In the genomic region with DNA sequence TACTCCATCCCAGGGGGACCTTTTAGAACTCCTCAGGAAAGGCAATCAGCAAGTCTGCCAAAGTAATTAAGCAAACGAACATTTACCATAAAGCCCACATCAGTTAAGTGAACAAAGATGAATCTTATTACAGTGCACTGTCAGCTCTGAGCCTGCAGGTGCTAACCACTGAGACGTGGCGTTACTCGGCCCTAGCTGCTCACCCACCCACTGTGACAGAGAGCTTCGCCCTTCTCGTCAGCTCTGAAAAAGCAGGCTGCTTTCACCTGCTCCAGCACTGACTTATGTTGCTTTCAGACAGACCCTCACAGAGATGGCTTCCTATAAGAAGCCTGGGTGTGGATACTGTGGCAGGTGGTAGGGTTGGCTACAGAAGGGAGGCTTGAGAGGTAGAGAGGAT, we compare ENCODE assay signal across 10 cellular contexts. TPM values are rescaled to one million over a fixed set of nuclear protein-coding genes. Genes with fewer than 3 reads are reported as not detected.
DNase-seq lines count a peak whose midpoint lies in the region; ATAC-seq, FAIRE-seq and TF ChIP-seq lines count a peak whose summit lies in the region.
"Had no signal": no experiment of that assay in that cellular context is flagged by ENCODE, and none has a peak within 500 bp of the region (broad histone marks: within the 10 kb centered on the region; RNA-seq: fewer than 3 reads in every experiment).

No MANE protein-coding gene starts in this region.

- H3K4me3 ChIP-seq in GM06990 (replicated peaks; ENCODE audit: low read depth, low read length), result no peak overlapping the region
- no peak overlapping the region for H3K4me3 ChIP-seq in dorsolateral prefrontal cortex
- H3K4me3 ChIP-seq in HepG2 (replicated peaks in 1 of 3; ENCODE audit: insufficient read depth in 1 of 3, low read depth in 2 of 3, low read length in 3 of 3), result no peak overlapping the region

- H3K79me2 ChIP-seq in HepG2 (ENCODE audit: insufficient read depth, low read length), result no peaks in the 10 kb centered on the region

- no peak overlapping the region for H3K9ac ChIP-seq in HepG2 (ENCODE audit: insufficient read depth, low read depth, low read length)

- no peaks in the 10 kb centered on the region for H3K9me3 ChIP-seq in HepG2 (ENCODE audit: low read length)

- H3K36me3 ChIP-seq in GM06990 (ENCODE audit: control insufficient read depth, insufficient read depth, low read length) (no peaks in the 10 kb centered on the region), HepG2 (replicated peaks in 1 of 2; ENCODE audit: control insufficient read depth in 1 of 2, insufficient read depth in 2 of 2, low read length in 2 of 2) (no peaks in the 10 kb centered on the region)

- H3K4me1 ChIP-seq in HepG2 (ENCODE audit: insufficient read depth, low read length), result no peaks in the 10 kb centered on the region

- in situ Hi-C loops in HepG2 (cut with HindIII; ENCODE audit: extremely low pct_ligation_motif_present, low pct_unique_long_range_greater_than_20kb), result no loop called here

- TF ChIP-seq CTCF in GM06990 (IDR thresholded peaks at IDR 0.05; ENCODE audit: insufficient read depth, low read length, poor library complexity, severe bottlenecking), result peak; percentile 37
- TF ChIP-seq CTCF in dorsolateral prefrontal cortex (IDR thresholded peaks at IDR 0.05 in 54 of 56, conservative IDR thresholded peaks at IDR 0.05 in 2 of 56; ENCODE audit: low read depth in 1 of 56, partially characterized antibody in 56 of 56), result no peak
- no peak for TF ChIP-seq CTCF in HepG2 (CRISPR knock-in tag; IDR thresholded peaks at IDR 0.05)

- CTCF ChIA-PET in HepG2 (lab: Yijun Ruan, JAX; ENCODE audit: low intra/inter-chr PET ratio, low total read pairs), result no interaction called here

- H4K20me1 ChIP-seq in HepG2 (ENCODE audit: insufficient read depth, low read length), result no peaks in the 10 kb centered on the region

- intact Hi-C loops in dorsolateral prefrontal cortex (cut with DNase I), result no loop called here
- intact Hi-C loops in HepG2 (cut with micrococcal nuclease; ENCODE audit: unreplicated experiment), result no loop called here

- no peak for TF ChIP-seq POLR2A in HepG2 (IDR thresholded peaks at IDR 0.05; ENCODE audit: insufficient read depth in 1 of 2, low read depth in 2 of 2, low read length in 2 of 2)

- no peak for FAIRE-seq in HepG2 (lab: Jason Lieb, UNC)

- no peaks in the 10 kb centered on the region for H3K27me3 ChIP-seq in GM06990 (replicated peaks; ENCODE audit: control insufficient read depth, insufficient read depth, low read length)
- no peaks in the 10 kb centered on the region for H3K27me3 ChIP-seq in dorsolateral prefrontal cortex
- H3K27me3 ChIP-seq in HepG2 (ENCODE audit: control insufficient read depth in 1 of 2, insufficient read depth in 2 of 2, low read length in 2 of 2), result no peaks in the 10 kb centered on the region

- DNase-seq in GM06990 (ENCODE audit: extremely low read depth, insufficient read length) (peak; percentile 74), NCI-H524 treated with DMSO at 0.1 percent for 48 hours (lab: John Stamatoyannopoulos, UW) (peak; percentile 27), dorsolateral prefrontal cortex (no peak), HepG2 (ENCODE audit: low spot score) (no peak), dermis blood vessel endothelial cell (no peak)
- DNase-seq in effector CD4-positive, alpha-beta T cell, result no peak
- DNase-seq: occipital lobe had no signal

- H3K27ac ChIP-seq in dorsolateral prefrontal cortex, result no peak overlapping the region
- H3K27ac ChIP-seq in HepG2 (ENCODE audit: extremely low read length, insufficient read depth, low read length), result no peak overlapping the region

- H2AFZ ChIP-seq in HepG2 (ENCODE audit: low read length), result no peak overlapping the region

- no TSS peak for BruUV-seq in HepG2 (replicated peaks; lab: Mats Ljungman, UMichigan)

- no peak overlapping the region for H3K4me2 ChIP-seq in HepG2 (ENCODE audit: low read depth, low read length)

- peak; percentile 63 for ATAC-seq in GM19324 (IDR thresholded peaks at IDR 0.05; ENCODE audit: low FRiP score, unreplicated experiment)
- ATAC-seq in HG03025 (IDR thresholded peaks at IDR 0.05; ENCODE audit: low FRiP score, unreplicated experiment), result peak; percentile 48
- no peak for ATAC-seq in HepG2
- ATAC-seq: T-cell had no signal

- 87% methylated on average over 6 of the region's 6 CpGs for WGBS in HepG2 (ENCODE audit: low lambda C conversion rate)

- POLR2A ChIA-PET in HepG2 (lab: Yijun Ruan, JAX), result no interaction called here

- TF ChIP-seq RAD21 in HepG2 (CRISPR knock-in tag; IDR thresholded peaks at IDR 0.05), result no peak

- TF ChIP-seq EP300 in HepG2 (IDR thresholded peaks at IDR 0.05; ENCODE audit: low read depth in 2 of 2, low read length in 2 of 2) (no peak), HepG2 (CRISPR knock-in tag; IDR thresholded peaks at IDR 0.05; ENCODE audit: borderline replicate concordance) (no peak)

TF ChIP-seq in HepG2, 621 proteins besides CTCF, POLR2A, EP300 and RAD21:
- no peak for TF ChIP-seq FLYWCH1 (CRISPR knock-in tag; IDR thresholded peaks at IDR 0.05)
- no peak for TF ChIP-seq ZNF766 (CRISPR knock-in tag; IDR thresholded peaks at IDR 0.05; ENCODE audit: borderline replicate concordance)
- no peak for TF ChIP-seq ZBTB20 (CRISPR knock-in tag; IDR thresholded peaks at IDR 0.05; ENCODE audit: borderline replicate concordance, low read depth)
- TF ChIP-seq ZSCAN9 (CRISPR knock-in tag; IDR thresholded peaks at IDR 0.05; ENCODE audit: borderline replicate concordance), result no peak
- no peak for TF ChIP-seq ZNF615 (CRISPR knock-in tag; IDR thresholded peaks at IDR 0.05; ENCODE audit: borderline replicate concordance)
- TF ChIP-seq, protein P1, sequence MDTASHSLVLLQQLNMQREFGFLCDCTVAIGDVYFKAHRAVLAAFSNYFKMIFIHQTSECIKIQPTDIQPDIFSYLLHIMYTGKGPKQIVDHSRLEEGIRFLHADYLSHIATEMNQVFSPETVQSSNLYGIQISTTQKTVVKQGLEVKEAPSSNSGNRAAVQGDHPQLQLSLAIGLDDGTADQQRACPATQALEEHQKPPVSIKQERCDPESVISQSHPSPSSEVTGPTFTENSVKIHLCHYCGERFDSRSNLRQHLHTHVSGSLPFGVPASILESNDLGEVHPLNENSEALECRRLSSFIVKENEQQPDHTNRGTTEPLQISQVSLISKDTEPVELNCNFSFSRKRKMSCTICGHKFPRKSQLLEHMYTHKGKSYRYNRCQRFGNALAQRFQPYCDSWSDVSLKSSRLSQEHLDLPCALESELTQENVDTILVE (CRISPR knock-in tag; IDR thresholded peaks at IDR 0.05), result no peak
- TF ChIP-seq ZNF468 (CRISPR knock-in tag; IDR thresholded peaks at IDR 0.05), result no peak
- TF ChIP-seq, protein P2, sequence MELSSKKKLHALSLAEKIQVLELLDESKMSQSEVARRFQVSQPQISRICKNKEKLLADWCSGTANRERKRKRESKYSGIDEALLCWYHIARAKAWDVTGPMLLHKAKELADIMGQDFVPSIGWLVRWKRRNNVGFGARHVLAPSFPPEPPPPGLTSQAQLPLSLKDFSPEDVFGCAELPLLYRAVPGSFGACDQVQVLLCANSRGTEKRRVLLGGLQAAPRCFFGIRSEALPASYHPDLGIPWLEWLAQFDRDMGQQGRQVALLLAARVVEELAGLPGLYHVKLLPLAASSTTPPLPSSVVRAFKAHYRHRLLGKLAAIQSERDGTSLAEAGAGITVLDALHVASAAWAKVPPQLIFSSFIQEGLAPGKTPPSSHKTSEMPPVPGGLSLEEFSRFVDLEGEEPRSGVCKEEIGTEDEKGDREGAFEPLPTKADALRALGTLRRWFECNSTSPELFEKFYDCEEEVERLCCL (CRISPR knock-in tag; IDR thresholded peaks at IDR 0.05; ENCODE audit: borderline replicate concordance), result no peak
- no peak for TF ChIP-seq RFXAP (CRISPR knock-in tag; IDR thresholded peaks at IDR 0.05; ENCODE audit: borderline replicate concordance)

RNA-seq across cellular contexts. Expression of a gene that starts 57.7 kb away (rescaled TPM):
- total RNA-seq in dorsolateral prefrontal cortex, result 100 to 1,000 TPM in 53 of 120 experiments, 10 to 100 TPM in 67; 23.0 to 157 (median 95.0) TPM
- 0.42 TPM in 1 of 2 replicates, not detected in the other for total RNA-seq in HepG2 (2016; rRNA removed; fragmentation: Illumina TruSeq; extraction: Trizol)
- total RNA-seq in HepG2 (2016; cell fraction: cytosol; rRNA removed; fragmentation: Illumina TruSeq; extraction: Trizol; ENCODE audit: low read depth), result not detected in 2 replicates
- total RNA-seq in HepG2 (2016; cell fraction: insoluble cytoplasmic fraction; rRNA removed; fragmentation: Illumina TruSeq; extraction: Trizol), result 0.13 and 0.52 TPM in 2 replicates
- total RNA-seq in HepG2 (2016; cell fraction: membrane; rRNA removed; fragmentation: Illumina TruSeq; extraction: Trizol), result not detected in 2 replicates
- 1.1 and 1.7 TPM in 2 replicates for total RNA-seq in HepG2 (2016; cell fraction: nucleus; rRNA removed; fragmentation: Illumina TruSeq; extraction: Trizol)
- polyA plus RNA-seq in HepG2 (2011; rRNA removed), result 0.70 and 0.88 TPM in 2 replicates
- 0.13 TPM in 1 of 2 replicates, not detected in the other for polyA plus RNA-seq in HepG2 (2011; cell fraction: cytosol; rRNA removed)
- 3.4 and 3.8 TPM in 2 replicates for polyA plus RNA-seq in HepG2 (2011; cell fraction: nucleus; rRNA removed)
- 1.0 and 1.6 TPM in 2 replicates for polyA plus RNA-seq in HepG2 (2012)
- polyA plus RNA-seq in HepG2 (2016; cell fraction: cytosol; fragmentation: Illumina TruSeq; extraction: Trizol; ENCODE audit: low read depth), result not detected in 2 replicates
- not detected in 2 replicates for polyA plus RNA-seq in HepG2 (2016; cell fraction: insoluble cytoplasmic fraction; fragmentation: Illumina TruSeq; extraction: Trizol; ENCODE audit: low read depth)
- polyA plus RNA-seq in HepG2 (2016; cell fraction: membrane; fragmentation: Illumina TruSeq; extraction: Trizol; ENCODE audit: low read depth), result not detected in 2 replicates
- 2.7 and 2.9 TPM in 2 replicates for polyA plus RNA-seq in HepG2 (2016; cell fraction: nucleus; fragmentation: Illumina TruSeq; extraction: Trizol; ENCODE audit: insufficient read depth, low read depth)
- polyA minus RNA-seq in HepG2 (2011; rRNA and poly(A)+ RNA removed; ENCODE audit: low replicate concordance), result 1.2 and 2.3 TPM in 2 replicates
- not detected in 2 replicates for polyA minus RNA-seq in HepG2 (2011; cell fraction: cytosol; rRNA and poly(A)+ RNA removed)
- 4.1 and 7.7 TPM in 2 replicates for polyA minus RNA-seq in HepG2 (2011; cell fraction: nucleus; rRNA and poly(A)+ RNA removed)
- 0.85 TPM in 1 of 2 replicates, not detected in the other for total RNA-seq in dermis blood vessel endothelial cell

Comparison
In these comparisons a context has a peak if more than half of its experiments do, and no peak if none do; other contexts are left out.
1. DNase-seq: peak in GM06990 (single experiment) and NCI-H524 treated with DMSO at 0.1 percent for 48 hours (single experiment); none in dorsolateral prefrontal cortex (0 of 10), effector CD4-positive, alpha-beta T cell (single experiment), HepG2 (single experiment) and dermis blood vessel endothelial cell (single experiment).
2. RNA of a gene that starts 57.7 kb away (total RNA-seq): 23.0 to 157 TPM in dorsolateral prefrontal cortex; 0.85 TPM in dermis blood vessel endothelial cell and 0.13 to 1.7 TPM in HepG2; every median in the first group is over 4 times any median in the second.